10 cellular contexts compared by ENCODE assay signal in genomic region chr16:27405546-27406451, GRCh38. TPM values are rescaled to one million over a fixed set of nuclear protein-coding genes. Genes with fewer than 3 reads are reported as not detected.
DNase-seq lines count a peak whose midpoint lies in the region; ATAC-seq and TF ChIP-seq lines count a peak whose summit lies in the region.
"Had no signal": no experiment of that assay in that cellular context is flagged by ENCODE, and none has a peak within 500 bp of the region (broad histone marks: within the 10 kb centered on the region; RNA-seq: fewer than 3 reads in every experiment).

No MANE protein-coding gene starts in this region.

- peak overlapping the region; percentile 74 for H3K4me3 ChIP-seq in GM12864 (ENCODE audit: low read depth, low read length)
- H3K4me3 ChIP-seq in WERI-Rb-1 (ENCODE audit: low read depth, low read length): no peak overlapping the region
- no peak overlapping the region for H3K4me3 ChIP-seq in tibial artery
- H3K4me3 ChIP-seq: Peyer's patch had no signal

- ATAC-seq in activated naive CD8-positive, alpha-beta T cell treated with anti-CD3 and anti-CD28 coated beads, Interleukin-2, amount 10 ng/mL, durations not matched to agents 7 days and 5 days (ENCODE audit: low read depth): peak; percentile 15
- ATAC-seq in HG03175 (IDR thresholded peaks at IDR 0.05; ENCODE audit: unreplicated experiment): no peak

- peak overlapping the region; percentile 91 for H3K4me3 Mint-ChIP-seq in activated naive CD8-positive, alpha-beta T cell treated with anti-CD3 and anti-CD28 coated beads, Interleukin-2, amount 10 ng/mL, durations not matched to agents 7 days and 5 days

- intact Hi-C loops in tibial artery (cut with DNase I; ENCODE audit: low total_unique reads): no loop called here

- TF ChIP-seq CTCF in GM12864 (IDR thresholded peaks at IDR 0.05; ENCODE audit: low read depth, low read length, missing control alignments) (no peak), WERI-Rb-1 (IDR thresholded peaks at IDR 0.05; ENCODE audit: low read depth, low read length) (no peak), tibial artery (IDR thresholded peaks at IDR 0.05) (no peak)

- H3K27me3 ChIP-seq in WERI-Rb-1 (ENCODE audit: insufficient read depth, low read depth, severe bottlenecking) (no peaks in the 10 kb centered on the region), tibial artery (peaks cover 0 to 39% of the 10 kb centered on the region in 2 donors)
- H3K27me3 ChIP-seq: Peyer's patch had no signal

- DNase-seq in GM12864 (ENCODE audit: low read depth) (no peak), T-helper 9 cell (peak; percentile 27), amygdala (lab: John Stamatoyannopoulos, UW) (no peak), WERI-Rb-1 (no peak), tibial artery (no peak)
- DNase-seq in activated naive CD8-positive, alpha-beta T cell treated with anti-CD3 and anti-CD28 coated beads, Interleukin-2, amount 10 ng/mL, durations not matched to agents 7 days and 5 days: peak; percentile 63
- peak; percentile 84 to 85 for DNase-seq in stimulated activated CD4-positive, alpha-beta T cell treated with anti-CD3 and anti-CD28 coated beads, Interleukin-2, amount 100 ng/mL, for 24 hours
- DNase-seq: Peyer's patch had no signal

- no peaks in the 10 kb centered on the region for H3K9me3 ChIP-seq in WERI-Rb-1 (ENCODE audit: severe bottlenecking)
- peaks cover 0 to 7% (median 5%) of the 10 kb centered on the region in 3 donors for H3K9me3 ChIP-seq in tibial artery
- H3K9me3 ChIP-seq: Peyer's patch had no signal

- POLR2A ChIA-PET in activated naive CD8-positive, alpha-beta T cell treated with anti-CD3 and anti-CD28 coated beads, Interleukin-2, amount 10 ng/mL, durations not matched to agents 7 days and 5 days (lab: Charles Lee): interaction anchor here (0.6 to 4.9 kb wide), 19 partner anchors 15 to 232 kb away, joined by 3 to 25 read pairs (median 5); no protein-coding TSS in a partner anchor

- H3K36me3 Mint-ChIP-seq in activated naive CD8-positive, alpha-beta T cell treated with anti-CD3 and anti-CD28 coated beads, Interleukin-2, amount 10 ng/mL, durations not matched to agents 7 days and 5 days: peaks cover 13% of the 10 kb centered on the region

- no peaks in the 10 kb centered on the region for H3K36me3 ChIP-seq in WERI-Rb-1
- no peaks in the 10 kb centered on the region for H3K36me3 ChIP-seq in tibial artery
- H3K36me3 ChIP-seq: Peyer's patch had no signal

- peaks cover 66% of the 10 kb centered on the region for H3K4me1 Mint-ChIP-seq in activated naive CD8-positive, alpha-beta T cell treated with anti-CD3 and anti-CD28 coated beads, Interleukin-2, amount 10 ng/mL, durations not matched to agents 7 days and 5 days

- H3K4me1 ChIP-seq in tibial artery: peaks cover 0 to 18% (median 6%) of the 10 kb centered on the region in 4 donors

- H3K27me3 Mint-ChIP-seq in activated naive CD8-positive, alpha-beta T cell treated with anti-CD3 and anti-CD28 coated beads, Interleukin-2, amount 10 ng/mL, durations not matched to agents 7 days and 5 days: no peaks in the 10 kb centered on the region

- peak overlapping the region; percentile 94 for H3K27ac Mint-ChIP-seq in activated naive CD8-positive, alpha-beta T cell treated with anti-CD3 and anti-CD28 coated beads, Interleukin-2, amount 10 ng/mL, durations not matched to agents 7 days and 5 days

- H3K9me3 Mint-ChIP-seq in activated naive CD8-positive, alpha-beta T cell treated with anti-CD3 and anti-CD28 coated beads, Interleukin-2, amount 10 ng/mL, durations not matched to agents 7 days and 5 days: no peaks in the 10 kb centered on the region

- H3K27ac ChIP-seq in WERI-Rb-1 (no peak overlapping the region), tibial artery (no peak overlapping the region)

RNA-seq across cellular contexts. Expression of gene IL21R, which starts 3.8 kb away (rescaled TPM):
- 10 to 100 TPM; 27.2 to 27.5 TPM for total RNA-seq in activated naive CD8-positive, alpha-beta T cell treated with anti-CD3 and anti-CD28 coated beads, Interleukin-2, amount 10 ng/mL, durations not matched to agents 7 days and 5 days
- total RNA-seq: Daoy had no signal

Comparison
In these comparisons a context has a peak if more than half of its experiments do, and no peak if none do; other contexts are left out.
1. DNase-seq: peak in T-helper 9 cell (single experiment), activated naive CD8-positive, alpha-beta T cell treated with anti-CD3 and anti-CD28 coated beads, Interleukin-2, amount 10 ng/mL, durations not matched to agents 7 days and 5 days (single experiment) and stimulated activated CD4-positive, alpha-beta T cell treated with anti-CD3 and anti-CD28 coated beads, Interleukin-2, amount 100 ng/mL, for 24 hours (2 of 2); none in GM12864 (single experiment), amygdala (0 of 56), WERI-Rb-1 (single experiment) and tibial artery (0 of 2).